In genomic region chr11:119290894-119291497, GRCh38 we compare ENCODE assay signal across 4 cellular contexts.
TF ChIP-seq lines count a peak whose summit lies in the region.

No MANE protein-coding gene starts in this region.

TF ChIP-seq in GM12891, 5 proteins besides CTCF, POLR2A, EP300 and RAD21:
- TF ChIP-seq TAF1 (IDR thresholded peaks at IDR 0.05; ENCODE audit: low read depth, low read length) (no peak), POU2F2 (IDR thresholded peaks at IDR 0.05; ENCODE audit: low read depth, low read length) (no peak), PAX5 (IDR thresholded peaks at IDR 0.05; ENCODE audit: insufficient read depth, low read length, severe bottlenecking) (no peak), POLR2AphosphoS5 (IDR thresholded peaks at IDR 0.05; ENCODE audit: low read depth, low read length) (no peak)

TF ChIP-seq in HCT116, 20 proteins besides CTCF, POLR2A, EP300 and RAD21:
- TF ChIP-seq SIN3A (IDR thresholded peaks at IDR 0.05; ENCODE audit: low read depth) (no peak), CBX3 (IDR thresholded peaks at IDR 0.05; ENCODE audit: low read depth) (peak; percentile 83), SRF (IDR thresholded peaks at IDR 0.05; ENCODE audit: low read depth) (peak; percentile 33; the same call in 1 of the 2 replicates), EZH2 (IDR thresholded peaks at IDR 0.05) (no peak), ZFX (IDR thresholded peaks at IDR 0.05) (no peak), MAX (IDR thresholded peaks at IDR 0.05) (no peak)
TF ChIP-seq in HCT116: peak in this region for 2.

TF ChIP-seq in WTC11, 78 proteins besides CTCF, POLR2A, EP300 and RAD21:
- no peak for TF ChIP-seq AFF4 (CRISPR knock-in tag; IDR thresholded peaks at IDR 0.05; ENCODE audit: borderline replicate concordance)
- TF ChIP-seq ZNF317 (CRISPR knock-in tag; IDR thresholded peaks at IDR 0.05; ENCODE audit: borderline replicate concordance, low read depth), result peak; percentile 99

TF ChIP-seq in H1, 55 proteins besides CTCF, POLR2A, EP300 and RAD21:
- TF ChIP-seq SP2 (IDR thresholded peaks at IDR 0.05; ENCODE audit: low read length), result no peak
- TF ChIP-seq TBP (IDR thresholded peaks at IDR 0.05; ENCODE audit: low read depth, low read length), result no peak
- TF ChIP-seq CBX5 (IDR thresholded peaks at IDR 0.05; ENCODE audit: low read depth, low read length), result no peak
- no peak for TF ChIP-seq SIN3A (conservative IDR thresholded peaks at IDR 0.05 in 1 of 2, IDR thresholded peaks at IDR 0.05 in 1 of 2; ENCODE audit: low read depth in 1 of 2, low read length in 2 of 2)
- TF ChIP-seq RFX5 (IDR thresholded peaks at IDR 0.05; ENCODE audit: borderline replicate concordance, low read depth, low read length), result no peak
- TF ChIP-seq GABPA (IDR thresholded peaks at IDR 0.05; ENCODE audit: borderline replicate concordance, insufficient read depth, low read length), result no peak
- TF ChIP-seq SIX5 (IDR thresholded peaks at IDR 0.05; ENCODE audit: low read depth, low read length), result no peak
- TF ChIP-seq RXRA (IDR thresholded peaks at IDR 0.05; ENCODE audit: insufficient read depth, low read depth, low read length), result no peak
- TF ChIP-seq CHD2 (IDR thresholded peaks at IDR 0.05; ENCODE audit: low read length), result no peak
